1 cellular context compared by ENCODE assay signal in genomic region chr4:147820975-147821374, GRCh38.
TF ChIP-seq lines count a peak whose summit lies in the region.

No MANE protein-coding gene starts in this region.

TF ChIP-seq in WTC11, 78 proteins besides CTCF, POLR2A, EP300 and RAD21 (continued from another document):
- TF ChIP-seq ATF6 (CRISPR knock-in tag; IDR thresholded peaks at IDR 0.05) (no peak), CREM (CRISPR knock-in tag; IDR thresholded peaks at IDR 0.05) (no peak), CDX4 (CRISPR knock-in tag; IDR thresholded peaks at IDR 0.05; ENCODE audit: borderline replicate concordance) (no peak), ETV6 (CRISPR knock-in tag; IDR thresholded peaks at IDR 0.05) (no peak), CREB1 (CRISPR knock-in tag; IDR thresholded peaks at IDR 0.05) (no peak), PRDM15 (CRISPR knock-in tag; IDR thresholded peaks at IDR 0.05) (no peak), GABPB1 (CRISPR knock-in tag; IDR thresholded peaks at IDR 0.05) (no peak), ERG (CRISPR knock-in tag; IDR thresholded peaks at IDR 0.05) (no peak)
TF ChIP-seq in WTC11: peak in this region for 0.
